Comparison of ENCODE assay signal across 12 cellular contexts in genomic region chr16:11218324-11218962, GRCh38. TPM values are rescaled to one million over a fixed set of nuclear protein-coding genes. Genes with fewer than 3 reads are reported as not detected.
A peak's percentile ranks its signal among the peaks of the same experiment; 100 is the strongest.
DNase-seq lines count a peak whose midpoint lies in the region; ATAC-seq and TF ChIP-seq lines count a peak whose summit lies in the region.
"Had no signal": no experiment of that assay in that cellular context is flagged by ENCODE, and none has a peak within 500 bp of the region (broad histone marks: within the 10 kb centered on the region; RNA-seq: fewer than 3 reads in every experiment).

No MANE protein-coding gene starts in this region.

- H3K36me3 ChIP-seq in OCI-LY1 (ENCODE audit: insufficient read depth, low read length) (no peaks in the 10 kb centered on the region; the same call in 1 of the 2 replicates), esophagus squamous epithelium (no peaks in the 10 kb centered on the region), spleen (no peaks in the 10 kb centered on the region)
- H3K36me3 ChIP-seq: esophagus muscularis mucosa had no signal

- H3K27me3 ChIP-seq in OCI-LY1 (ENCODE audit: insufficient read depth, low read length): peaks cover 4% of the 10 kb centered on the region; the same call in 1 of the 2 replicates
- H3K27me3 ChIP-seq in esophagus squamous epithelium: no peaks in the 10 kb centered on the region
- H3K27me3 ChIP-seq in spleen (replicated peaks in 1 of 7): no peaks in the 10 kb centered on the region

- H2AFZ ChIP-seq in OCI-LY1 (ENCODE audit: low read length): no peak overlapping the region

- no peaks in the 10 kb centered on the region for H3F3A ChIP-seq in OCI-LY1 (ENCODE audit: insufficient read depth, low read length)

- H3K9ac ChIP-seq in OCI-LY1 (ENCODE audit: low read length): no peak overlapping the region

- no peaks in the 10 kb centered on the region for H4K20me1 ChIP-seq in OCI-LY1 (ENCODE audit: insufficient read depth, low read length)

- ATAC-seq in HG03378 (IDR thresholded peaks at IDR 0.05; ENCODE audit: unreplicated experiment): no peak

- TF ChIP-seq POLR2A in esophagus squamous epithelium (IDR thresholded peaks at IDR 0.05) (no peak), spleen (IDR thresholded peaks at IDR 0.05) (no peak)

- peaks cover 16% of the 10 kb centered on the region for H3K9me3 ChIP-seq in OCI-LY1 (ENCODE audit: low read length)
- peaks cover 0 to 35% (median 19%) of the 10 kb centered on the region in 3 donors for H3K9me3 ChIP-seq in esophagus squamous epithelium
- peaks cover 0 to 34% (median 29%) of the 10 kb centered on the region in 8 donors for H3K9me3 ChIP-seq in spleen

- intact Hi-C loops in esophagus squamous epithelium (cut with DNase I) (no loop called here), spleen (cut with DNase I; ENCODE audit: low total_unique reads) (no loop called here)

- no peaks in the 10 kb centered on the region for H3K9me2 ChIP-seq in OCI-LY1 (ENCODE audit: low read depth, low read length)

- WGBS in esophagus squamous epithelium, 2 donors: 67 to 87% methylated on average over 1 to 2 of the region's 2 CpGs
- WGBS in spleen, 5 donors: 85 to 93% (median 86%) methylated on average over 2 of the region's 2 CpGs

- no peaks in the 10 kb centered on the region for H3K79me2 ChIP-seq in OCI-LY1 (ENCODE audit: insufficient read depth, low read length)

- no peak overlapping the region for H3K4me2 ChIP-seq in OCI-LY1 (ENCODE audit: low read length)

- H3K27ac ChIP-seq in OCI-LY1 (ENCODE audit: low read depth, low read length, poor library complexity, severe bottlenecking): no peak overlapping the region
- no peak overlapping the region for H3K27ac ChIP-seq in esophagus squamous epithelium
- peak overlapping the region in 3 of 8 donors; percentile 41 to 76 (median 59) for H3K27ac ChIP-seq in spleen
- H3K27ac ChIP-seq: esophagus muscularis mucosa had no signal

- TF ChIP-seq CTCF in OCI-LY1 (IDR thresholded peaks at IDR 0.05; ENCODE audit: low read length) (peak; percentile 54), esophagus squamous epithelium (IDR thresholded peaks at IDR 0.05) (peak in 4 of 6 experiments; percentile 17 to 59 (median 28)), spleen (IDR thresholded peaks at IDR 0.05 in 8 of 11, conservative IDR thresholded peaks at IDR 0.05 in 3 of 11) (peak in 8 of 11 experiments; percentile 22 to 55 (median 42))

- H3K4me1 ChIP-seq in OCI-LY1 (ENCODE audit: insufficient read depth, low read length, severe bottlenecking): no peaks in the 10 kb centered on the region
- H3K4me1 ChIP-seq in esophagus squamous epithelium: peaks cover 0 to 3% (median 0%) of the 10 kb centered on the region in 3 donors
- peaks cover 3 to 26% (median 11%) of the 10 kb centered on the region in 6 donors for H3K4me1 ChIP-seq in spleen

- H3K4me3 ChIP-seq in OCI-LY1 (ENCODE audit: low read depth, low read length, poor library complexity, severe bottlenecking) (no peak overlapping the region), esophagus squamous epithelium (no peak overlapping the region), spleen (no peak overlapping the region)
- H3K4me3 ChIP-seq: esophagus muscularis mucosa had no signal

- DNase-seq in NCI-H748 (lab: John Stamatoyannopoulos, UW; ENCODE audit: unreplicated experiment): peak; percentile 17
- no peak for DNase-seq in NCI-H748 treated with DMSO at 0.1 percent for 48 hours (lab: John Stamatoyannopoulos, UW)
- DNase-seq in esophagus squamous epithelium (lab: John Stamatoyannopoulos, UW): no peak
- DNase-seq in spleen: no peak
- no peak for DNase-seq in NCI-H187 treated with DMSO at 0.1 percent for 48 hours (lab: John Stamatoyannopoulos, UW)
- no peak for DNase-seq in mesenteric fat pad (ENCODE audit: low spot score)
- DNase-seq: activated CD4-positive, CD25-positive, alpha-beta regulatory T cell; NCI-H774 had no signal

RNA-seq across cellular contexts. Expression of gene SOCS1, which starts 37.6 kb away (rescaled TPM):
- total RNA-seq in esophagus squamous epithelium (1 to 10 TPM in 3 of 4 donors, under 1 TPM in 1; 0.42 to 9.3 (median 3.7) TPM), spleen (10 to 100 TPM in 6 of 7 donors, 1 to 10 TPM in 1; 7.7 to 50.8 (median 24.0) TPM), mesenteric fat pad (35.0 TPM)
- polyA plus RNA-seq in spleen: 10 to 100 TPM; 17.0 to 43.3 (median 19.6) TPM

RNA-seq across cellular contexts. Expression of gene TNP2, which starts 50.7 kb away (rescaled TPM):
- total RNA-seq in esophagus squamous epithelium (not detected), spleen (not detected), mesenteric fat pad (not detected)
- not detected for polyA plus RNA-seq in spleen
- total RNA-seq: esophagus muscularis mucosa, HT-29 had no signal

RNA-seq across cellular contexts. Expression of gene PRM3, which starts 55.0 kb away (rescaled TPM):
- total RNA-seq in esophagus squamous epithelium (not detected), spleen (not detected), mesenteric fat pad (not detected)
- not detected for polyA plus RNA-seq in spleen
- total RNA-seq: esophagus muscularis mucosa, HT-29 had no signal

RNA-seq across cellular contexts. Expression of gene PRM2, which starts 57.8 kb away (rescaled TPM):
- total RNA-seq in esophagus squamous epithelium (not detected), spleen (not detected), mesenteric fat pad (not detected)
- polyA plus RNA-seq in spleen: not detected
- total RNA-seq: esophagus muscularis mucosa, HT-29 had no signal
